ENCODE assay signal across 2 cellular contexts in genomic region chr16:53517851-53518250, GRCh38.
TF ChIP-seq lines count a peak whose summit lies in the region.

No MANE protein-coding gene starts in this region.

TF ChIP-seq in liver, 16 proteins besides CTCF, POLR2A, EP300 and RAD21:
- TF ChIP-seq ATF3 (IDR thresholded peaks at IDR 0.05) (no peak), FOXA1 (IDR thresholded peaks at IDR 0.05) (no peak), JUND (IDR thresholded peaks at IDR 0.05) (no peak), GABPA (IDR thresholded peaks at IDR 0.05 in 1 of 2, conservative IDR thresholded peaks at IDR 0.05 in 1 of 2) (no peak), TAF1 (conservative IDR thresholded peaks at IDR 0.05) (no peak), HNF4A (conservative IDR thresholded peaks at IDR 0.05) (no peak), REST (IDR thresholded peaks at IDR 0.05) (no peak), MAX (IDR thresholded peaks at IDR 0.05) (no peak), FOXA2 (IDR thresholded peaks at IDR 0.05) (no peak), HNF4G (IDR thresholded peaks at IDR 0.05) (no peak), RXRA (IDR thresholded peaks at IDR 0.05) (no peak), SP1 (IDR thresholded peaks at IDR 0.05) (no peak), ZBTB33 (IDR thresholded peaks at IDR 0.05) (no peak), NR2F2 (IDR thresholded peaks at IDR 0.05) (no peak), YY1 (IDR thresholded peaks at IDR 0.05) (no peak), EGR1 (IDR thresholded peaks at IDR 0.05; ENCODE audit: low read depth in 2 of 2) (no peak)
TF ChIP-seq in liver: peak in this region for 0.

TF ChIP-seq in HepG2, 621 proteins besides CTCF, POLR2A, EP300 and RAD21:
- no peak for TF ChIP-seq ZNF746 (CRISPR knock-in tag; IDR thresholded peaks at IDR 0.05)
- no peak for TF ChIP-seq WIZ (CRISPR knock-in tag; IDR thresholded peaks at IDR 0.05)
- TF ChIP-seq MNT (IDR thresholded peaks at IDR 0.05): no peak
- no peak for TF ChIP-seq HNRNPH1 (optimal IDR thresholded peaks at IDR 0.05; ENCODE audit: low read depth, low read length)
